8 cellular contexts compared by ENCODE assay signal in genomic region chr10:104337527-104337984, GRCh38. TPM values are rescaled to one million over a fixed set of nuclear protein-coding genes. Genes with fewer than 3 reads are reported as not detected.
DNase-seq lines count a peak whose midpoint lies in the region; ATAC-seq, FAIRE-seq and TF ChIP-seq lines count a peak whose summit lies in the region.

No MANE protein-coding gene starts in this region.

- no peak for DNase-seq in AG04450 (ENCODE audit: low read depth, low spot score)
- no peak for DNase-seq in RWPE1 (ENCODE audit: low spot score)
- DNase-seq in H1 (ENCODE audit: low read depth in 1 of 2, low spot score in 2 of 2) = no peak
- peak; percentile 50 to 65 (median 57) for DNase-seq in mucosa of descending colon
- no peak for DNase-seq in kidney glomerular epithelial cell (lab: John Stamatoyannopoulos, UW)
- DNase-seq in activated CD4-positive, CD25-positive, alpha-beta regulatory T cell treated with anti-CD3 and anti-CD28 coated beads, Interleukin-2, amount 50 U/mL, for 72 hours = no peak

- TF ChIP-seq POLR2A in H1 (IDR thresholded peaks at IDR 0.05; ENCODE audit: control extremely low read depth in 1 of 2, low read depth in 2 of 2, low read length in 2 of 2) = peak in 1 of 2 experiments; percentile 18; a peak in 1 of 3 replicates

- peak overlapping the region; percentile 89; the same call in 1 of the 2 replicates for H2BK5ac ChIP-seq in H1 (ENCODE audit: low read depth, low read length)

- no peak overlapping the region for H2BK15ac ChIP-seq in H1 (ENCODE audit: low read length)

- H4K5ac ChIP-seq in H1 (ENCODE audit: insufficient read length, low read depth, low read length) = no peak overlapping the region

- H3K14ac ChIP-seq in H1 (ENCODE audit: insufficient read length) = no peak overlapping the region

- WGBS in H1 (ENCODE audit: extremely low coverage in 1 of 2, insufficient coverage in 1 of 2, insufficient read length in 1 of 2, insufficient replicate concordance in 2 of 2, low coverage in 1 of 2, low lambda C conversion rate in 2 of 2, missing lambda C conversion rate in 1 of 2), 2 experiments = 0% methylated on average over 14 of the region's 22 CpGs; no CpG with 5 or more reads in 1 of the 2 experiments

- peaks cover 24 to 38% (median 27%) of the 10 kb centered on the region in 4 experiments for H3K4me1 ChIP-seq in H1 (replicated peaks in 1 of 4; ENCODE audit: control insufficient read depth in 3 of 4, insufficient read depth in 4 of 4, low read length in 3 of 4)
- peaks cover 32% of the 10 kb centered on the region for H3K4me1 ChIP-seq in mucosa of descending colon (ENCODE audit: low read depth)

- intact Hi-C loops in mucosa of descending colon (cut with DNase I, micrococcal nuclease) = no loop called here

- H3K56ac ChIP-seq in H1 (replicated peaks; ENCODE audit: insufficient read length, low read depth, low read length) = peak overlapping the region; percentile 71

- H3K27ac ChIP-seq in AG04450 (ENCODE audit: low read depth, low read length) (peak overlapping the region; percentile 99), RWPE1 (peak overlapping the region; percentile 91), H1 (ENCODE audit: low read depth, low read length) (peak overlapping the region; percentile 87; the same call in 1 of the 2 replicates)

- ATAC-seq in GM18873 (IDR thresholded peaks at IDR 0.05; ENCODE audit: low FRiP score, unreplicated experiment) = peak; percentile 34
- peak; percentile 40 for ATAC-seq in HG03064 (IDR thresholded peaks at IDR 0.05; ENCODE audit: low read depth, unreplicated experiment)
- peak; percentile 49 for ATAC-seq in mucosa of descending colon

- 0 out of 2 replicates have a peak overlapping the region, but pooled peaks have one; percentile 27 for H2BK12ac ChIP-seq in H1 (ENCODE audit: low read depth, low read length)

- H4K20me1 ChIP-seq in H1 (replicated peaks in 1 of 2; ENCODE audit: control insufficient read depth in 1 of 2, insufficient read depth in 2 of 2, low read length in 2 of 2) = peaks cover 4 to 9% of the 10 kb centered on the region in 2 experiments

- no peaks in the 10 kb centered on the region for H3K27me3 ChIP-seq in AG04450 (ENCODE audit: control insufficient read depth, insufficient read depth, low read length)
- H3K27me3 ChIP-seq in H1 (replicated peaks in 1 of 4; ENCODE audit: control insufficient read depth in 3 of 4, extremely low read depth in 1 of 4, insufficient read depth in 3 of 4, low read length in 3 of 4) = peaks cover 0 to 2% (median 0%) of the 10 kb centered on the region in 4 experiments; a peak in 1 of 7 replicates

- H3K23ac ChIP-seq in H1 (ENCODE audit: insufficient read length) = no peak overlapping the region

- TF ChIP-seq CTCF in AG04450 (IDR thresholded peaks at IDR 0.05; ENCODE audit: low read depth, low read length) (no peak), RWPE1 (conservative IDR thresholded peaks at IDR 0.05; ENCODE audit: low read depth) (no peak), H1 (IDR thresholded peaks at IDR 0.05; ENCODE audit: control extremely low read depth in 1 of 3, insufficient read depth in 1 of 3, low read depth in 1 of 3, low read length in 3 of 3) (no peak), mucosa of descending colon (IDR thresholded peaks at IDR 0.05) (no peak)

- H3K79me2 ChIP-seq in H1 (ENCODE audit: control insufficient read depth in 1 of 2, insufficient read depth in 2 of 2, low read length in 2 of 2) = peaks cover 19 to 52% of the 10 kb centered on the region in 2 experiments

- H2AFZ ChIP-seq in H1 (ENCODE audit: low read length) = 0 out of 2 replicates have a peak overlapping the region, but pooled peaks have one; percentile 45

- peak overlapping the region; percentile 54; the same call in 1 of the 2 replicates for H4K8ac ChIP-seq in H1 (ENCODE audit: extremely low read depth, insufficient read depth, low read length)

- H3K4me2 ChIP-seq in H1 (ENCODE audit: insufficient read depth in 1 of 2, low read depth in 2 of 2, low read length in 2 of 2) = peak overlapping the region; percentile 86 to 93

- TF ChIP-seq EP300 in H1 (IDR thresholded peaks at IDR 0.05; ENCODE audit: borderline replicate concordance in 1 of 2, low read depth in 2 of 2, low read length in 2 of 2) = no peak

- peak overlapping the region; percentile 67 to 98 (median 84) for H3K9ac ChIP-seq in H1 (replicated peaks in 1 of 4; ENCODE audit: extremely low read depth in 1 of 4, low read depth in 3 of 4, low read length in 3 of 4)

- H3K36me3 ChIP-seq in H1 (ENCODE audit: control insufficient read depth in 2 of 4, insufficient read depth in 4 of 4, low read length in 3 of 4) = no peaks in the 10 kb centered on the region
- no peaks in the 10 kb centered on the region for H3K36me3 ChIP-seq in mucosa of descending colon (ENCODE audit: low read depth)

- H2BK20ac ChIP-seq in H1 (ENCODE audit: low read length) = no peak overlapping the region

- H3K4ac ChIP-seq in H1 (replicated peaks; ENCODE audit: insufficient read length, low read depth, low read length) = no peak overlapping the region

- CTCF ChIA-PET in AG04450 (lab: Charles Lee) (interaction anchor here (1.0 to 7.3 kb wide), 4 partner anchors 31 to 63 kb away, joined by 3 to 99 read pairs (median 23); no protein-coding TSS in a partner anchor), RWPE1 (lab: Yijun Ruan, JAX) (interaction anchor here (0.7 to 2.0 kb wide), 10 partner anchors 13 to 479 kb away, joined by 3 to 11 read pairs (median 4); no protein-coding TSS in a partner anchor), H1 (lab: Charles Lee; ENCODE audit: partially characterized antibody) (interaction anchor here (0.7 to 7.3 kb wide), 12 partner anchors 8 to 277 kb away, joined by 3 to 86 read pairs (median 6); partner anchors contain the start of gene CFAP58)

- H3K4me3 ChIP-seq in AG04450 (ENCODE audit: low read depth, low read length) = peak overlapping the region; percentile 87
- H3K4me3 ChIP-seq in H1 (ENCODE audit: extremely low read depth in 1 of 4, insufficient read depth in 2 of 4, low read depth in 3 of 4, low read length in 4 of 4) = peak overlapping the region; percentile 73 to 90 (median 80)
- H3K4me3 ChIP-seq in mucosa of descending colon = peak overlapping the region; percentile 67

- no peak overlapping the region for H4K91ac ChIP-seq in H1 (replicated peaks; ENCODE audit: insufficient read length, low read length)

- no peak for FAIRE-seq in H1 (lab: Jason Lieb, UNC)

- TF ChIP-seq RAD21 in H1 (IDR thresholded peaks at IDR 0.05 in 1 of 2, conservative IDR thresholded peaks at IDR 0.05 in 1 of 2; ENCODE audit: low read depth in 2 of 2, low read length in 2 of 2) = no peak

- H3K79me1 ChIP-seq in H1 (ENCODE audit: low read depth, low read length) = peaks cover 20% of the 10 kb centered on the region

- 0 out of 2 replicates have a peak overlapping the region, but pooled peaks have one; percentile 53 for H2AK5ac ChIP-seq in H1 (ENCODE audit: low read depth, low read length)

- POLR2A ChIA-PET in AG04450 (lab: Yijun Ruan, JAX) = interaction anchor here (0.6 to 1.9 kb wide), 5 partner anchors 36 to 108 kb away, joined by 3 to 6 read pairs (median 6); no protein-coding TSS in a partner anchor
- POLR2A ChIA-PET in RWPE1 (lab: Yijun Ruan, JAX; ENCODE audit: low non-redundant PET) = no interaction called here
- POLR2A ChIA-PET in H1 (lab: Charles Lee; ENCODE audit: partially characterized antibody) = interaction anchor here (0.7 to 4.2 kb wide), 17 partner anchors 8 to 354 kb away, joined by 3 to 37 read pairs (median 4); partner anchors contain the start of gene GSTO1

- peaks cover 18% of the 10 kb centered on the region for H3K23me2 ChIP-seq in H1 (ENCODE audit: low read depth, low read length)

- H3K18ac ChIP-seq in H1 (ENCODE audit: extremely low read depth, low read length) = peak overlapping the region; percentile 67

- H3K9me3 ChIP-seq in AG04450 (ENCODE audit: control insufficient read depth, insufficient read depth, low read length) (peaks cover 4% of the 10 kb centered on the region; the same call in 1 of the 2 replicates), H1 (ENCODE audit: insufficient read depth in 2 of 2, low read depth in 1 of 2, low read length in 1 of 2) (no peaks in the 10 kb centered on the region), mucosa of descending colon (no peaks in the 10 kb centered on the region)

- no peak overlapping the region for H2BK120ac ChIP-seq in H1 (replicated peaks; ENCODE audit: low read depth, low read length)

TF ChIP-seq in H1, 55 proteins besides CTCF, POLR2A, EP300 and RAD21 (continues in another document):
- TF ChIP-seq SP2 (IDR thresholded peaks at IDR 0.05; ENCODE audit: low read length) (no peak), TAF7 (optimal IDR thresholded peaks at IDR 0.05; ENCODE audit: borderline replicate concordance, low read depth, low read length) (no peak), ZNF274 (IDR thresholded peaks at IDR 0.05; ENCODE audit: borderline replicate concordance, extremely low read depth, low read length) (no peak)

RNA-seq across cellular contexts. Expression of gene ITPRIP, which starts 0.7 kb away (rescaled TPM):
- polyA plus RNA-seq in AG04450 (2011; rRNA removed) (18.8 and 22.9 TPM in 2 replicates), H1 (2011; rRNA removed) (15.2 and 15.3 TPM in 2 replicates)
- polyA minus RNA-seq in AG04450 (2011; rRNA and poly(A)+ RNA removed) = 22.2 and 25.4 TPM in 2 replicates
- total RNA-seq in H1 (2021; fragmentation: NEBNext Ultra II Directional; extraction: Animal tissue kit (Norgen Biotek cat#: 25700)) = 16.9 and 17.1 TPM in 2 replicates
- 11.4 TPM for polyA plus RNA-seq in H1 (2011; cell fraction: cytosol; rRNA removed)
- 17.8 TPM for polyA plus RNA-seq in H1 (2011; cell fraction: nucleus; rRNA removed)
- polyA plus RNA-seq in H1 (2012, experiment 1 of 2) = 13.9 to 16.3 TPM (median 15.0 TPM) in 4 replicates
- 12.2 TPM for polyA plus RNA-seq in H1 (2012, experiment 2 of 2)
- polyA plus RNA-seq in H1 (2013, experiment 1 of 2) = 20.7 TPM
- polyA plus RNA-seq in H1 (2013, experiment 2 of 2) = 21.2 TPM
- 20.2 and 21.4 TPM in 2 replicates for polyA minus RNA-seq in H1 (2011; rRNA and poly(A)+ RNA removed)
- 8.9 TPM for polyA minus RNA-seq in H1 (2011; cell fraction: cytosol; rRNA and poly(A)+ RNA removed)
- polyA minus RNA-seq in H1 (2011; cell fraction: nucleus; rRNA and poly(A)+ RNA removed) = 23.5 TPM
- total RNA-seq in mucosa of descending colon = 10 to 100 TPM in 1 of 3 donors, 1 to 10 TPM in 2; 3.2 to 10.7 (median 5.7) TPM

RNA-seq across cellular contexts. Expression of gene CFAP58, which starts 16.1 kb away (rescaled TPM):
- polyA plus RNA-seq in AG04450 (2011; rRNA removed) = 0.35 and 0.51 TPM in 2 replicates
- 0.35 and 0.78 TPM in 2 replicates for polyA minus RNA-seq in AG04450 (2011; rRNA and poly(A)+ RNA removed)
- total RNA-seq in H1 (2021; fragmentation: NEBNext Ultra II Directional; extraction: Animal tissue kit (Norgen Biotek cat#: 25700)) = 0.71 and 1.1 TPM in 2 replicates
- 0.09 and 0.32 TPM in 2 replicates for polyA plus RNA-seq in H1 (2011; rRNA removed)
- 0.67 TPM for polyA plus RNA-seq in H1 (2011; cell fraction: cytosol; rRNA removed)
- 0.66 TPM for polyA plus RNA-seq in H1 (2011; cell fraction: nucleus; rRNA removed)
- 0.97 to 1.5 TPM (median 1.3 TPM) in 4 replicates for polyA plus RNA-seq in H1 (2012, experiment 1 of 2)
- polyA plus RNA-seq in H1 (2012, experiment 2 of 2) = 0.16 TPM
- 0.63 TPM for polyA plus RNA-seq in H1 (2013, experiment 1 of 2)
- polyA plus RNA-seq in H1 (2013, experiment 2 of 2) = 0.68 TPM
- 0.35 and 0.80 TPM in 2 replicates for polyA minus RNA-seq in H1 (2011; rRNA and poly(A)+ RNA removed)
- polyA minus RNA-seq in H1 (2011; cell fraction: cytosol; rRNA and poly(A)+ RNA removed) = 1.5 TPM
- polyA minus RNA-seq in H1 (2011; cell fraction: nucleus; rRNA and poly(A)+ RNA removed) = 2.1 TPM
- total RNA-seq in mucosa of descending colon = under 1 TPM; 0.14 to 0.44 (median 0.17) TPM

Comparison
In these comparisons a context has a peak if more than half of its experiments do, and no peak if none do; other contexts are left out.
1. DNase-seq: peak in mucosa of descending colon (3 of 3); none in AG04450 (single experiment), RWPE1 (single experiment), H1 (0 of 2), kidney glomerular epithelial cell (single experiment) and activated CD4-positive, CD25-positive, alpha-beta regulatory T cell treated with anti-CD3 and anti-CD28 coated beads, Interleukin-2, amount 50 U/mL, for 72 hours (single experiment).
2. Peak in every context shown above with its lines, with median percentiles within 50 percentile points of each other: H3K27ac ChIP-seq, H3K4me3 ChIP-seq and ATAC-seq.